ENCODE assay signal across 11 cellular contexts in the genomic region with DNA sequence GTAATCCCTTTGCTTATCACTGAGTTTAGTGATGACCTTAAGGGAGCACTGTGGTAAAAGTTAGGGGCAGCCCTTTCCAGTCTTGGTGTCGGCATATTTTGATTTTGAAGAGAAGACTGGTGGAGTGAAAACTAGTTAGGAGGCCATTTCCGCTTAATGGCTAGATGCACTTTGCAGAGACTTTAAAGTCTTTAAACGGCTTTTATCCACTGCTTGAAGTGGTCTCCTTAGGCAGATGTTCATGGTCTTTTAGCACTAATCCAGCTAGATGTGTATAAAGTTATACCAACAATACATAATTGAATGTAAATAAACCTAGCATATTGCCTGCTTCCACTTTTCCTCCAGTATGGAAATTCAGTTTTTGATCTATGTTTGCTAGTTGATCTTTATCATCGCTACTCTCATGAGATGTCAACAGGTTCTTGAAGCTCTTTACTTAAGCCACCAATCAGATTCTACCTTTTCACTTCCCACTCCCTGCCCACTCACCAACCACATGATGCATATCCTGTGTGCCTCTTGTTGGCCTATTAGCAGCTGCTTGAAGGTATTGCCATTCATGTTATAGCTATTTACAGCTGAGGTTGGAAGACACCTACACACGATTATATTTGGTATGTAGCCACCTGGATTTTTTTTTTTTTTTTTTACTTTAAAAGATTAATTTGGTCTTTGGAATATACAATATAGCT.
DNase-seq lines count a peak whose midpoint lies in the region; ATAC-seq, FAIRE-seq and TF ChIP-seq lines count a peak whose summit lies in the region.
"Had no signal": no experiment of that assay in that cellular context is flagged by ENCODE, and none has a peak within 500 bp of the region (broad histone marks: within the 10 kb centered on the region; RNA-seq: fewer than 3 reads in every experiment).

No MANE protein-coding gene starts in this region.

- BruUV-seq in endothelial cell of umbilical vein (replicated peaks; lab: Mats Ljungman, UMichigan): no TSS peak

- dilution Hi-C loops in endothelial cell of umbilical vein (cut with MboI; ENCODE audit: extremely low pct_ligation_motif_present, low sequenced_read_pairs): no loop called here

- peak; percentile 35 for FAIRE-seq in endothelial cell of umbilical vein (lab: Jason Lieb, UNC)

- intact Hi-C loops in endothelial cell of umbilical vein (cut with micrococcal nuclease): loop anchor here (1.0 to 5.0 kb wide), 2 partner anchors 41 to 282 kb away; a partner anchor contains a TSS

- H2AFZ ChIP-seq in endothelial cell of umbilical vein (ENCODE audit: low read depth, low read length): no peak overlapping the region

- no peaks in the 10 kb centered on the region for H3K79me2 ChIP-seq in endothelial cell of umbilical vein (ENCODE audit: control insufficient read depth, insufficient read depth, low read length)

- H3K27me3 Mint-ChIP-seq in T-helper 1 cell treated with Interleukin-12 subunit alpha and Interleukin-12 subunit beta and Interleukin-4 antibody, amounts not matched to agents 30 μg/mL and 1 μg/mL, for 36 hours (ENCODE audit: low read depth): no peaks in the 10 kb centered on the region
- H3K27me3 Mint-ChIP-seq: stimulated activated naive CD8-positive, alpha-beta T cell treated with anti-CD3 and anti-CD28 coated beads, Interleukin-15, Interleukin-2, amounts not matched to agents 100 ng/mL and 50 ng/mL, for 24 hours had no signal

- DNase-seq in activated T-cell treated with anti-CD3 and anti-CD28 coated beads for 4 hours (peak; percentile 22), endothelial cell of umbilical vein (ENCODE audit: low read depth, low spot score) (peak; percentile 29), LoVo (ENCODE audit: low spot score) (no peak), D341Med (ENCODE audit: low spot score) (no peak)
- no peak for DNase-seq in activated T-cell treated with anti-CD3 and anti-CD28 coated beads, Interleukin-2, amount 50 U/mL, for 1 hour
- peak in 4 of 6 experiments; percentile 13 to 31 (median 22) for DNase-seq in stimulated activated naive CD4-positive, alpha-beta T cell (lab: John Stamatoyannopoulos, UW)
- DNase-seq: heart left ventricle, MM.1S had no signal

- H3K36me3 ChIP-seq in endothelial cell of umbilical vein (ENCODE audit: control insufficient read depth in 2 of 2, extremely low read depth in 1 of 2, insufficient read depth in 2 of 2, low read length in 2 of 2): peaks cover 0 to 2% of the 10 kb centered on the region in 2 experiments

- H4K20me1 ChIP-seq in endothelial cell of umbilical vein (replicated peaks; ENCODE audit: control insufficient read depth, extremely low read depth, insufficient read depth, low read length): no peaks in the 10 kb centered on the region

- no peaks in the 10 kb centered on the region for H3K9me3 Mint-ChIP-seq in T-helper 1 cell treated with Interleukin-12 subunit alpha and Interleukin-12 subunit beta and Interleukin-4 antibody, amounts not matched to agents 30 μg/mL and 1 μg/mL, for 36 hours
- H3K9me3 Mint-ChIP-seq: stimulated activated naive CD8-positive, alpha-beta T cell treated with anti-CD3 and anti-CD28 coated beads, Interleukin-15, Interleukin-2, amounts not matched to agents 100 ng/mL and 50 ng/mL, for 24 hours had no signal

- no peaks in the 10 kb centered on the region for H3K9me1 ChIP-seq in endothelial cell of umbilical vein (replicated peaks; ENCODE audit: control insufficient read depth, extremely low read depth, insufficient read depth, low read length)

- no peak overlapping the region for H3K9ac ChIP-seq in endothelial cell of umbilical vein (replicated peaks; ENCODE audit: extremely low read depth, insufficient read depth, low read length)

- no peak for ATAC-seq in HG02610 (IDR thresholded peaks at IDR 0.05; ENCODE audit: unreplicated experiment)
- ATAC-seq: heart left ventricle had no signal

- H3K27ac Mint-ChIP-seq in T-helper 1 cell treated with Interleukin-12 subunit alpha and Interleukin-12 subunit beta and Interleukin-4 antibody, amounts not matched to agents 30 μg/mL and 1 μg/mL, for 36 hours: peak overlapping the region; percentile 79
- H3K27ac Mint-ChIP-seq: stimulated activated naive CD8-positive, alpha-beta T cell treated with anti-CD3 and anti-CD28 coated beads, Interleukin-15, Interleukin-2, amounts not matched to agents 100 ng/mL and 50 ng/mL, for 24 hours had no signal

- H3K4me3 Mint-ChIP-seq in T-helper 1 cell treated with Interleukin-12 subunit alpha and Interleukin-12 subunit beta and Interleukin-4 antibody, amounts not matched to agents 30 μg/mL and 1 μg/mL, for 36 hours: no peak overlapping the region
- H3K4me3 Mint-ChIP-seq: stimulated activated naive CD8-positive, alpha-beta T cell treated with anti-CD3 and anti-CD28 coated beads, Interleukin-15, Interleukin-2, amounts not matched to agents 100 ng/mL and 50 ng/mL, for 24 hours had no signal

- POLR2A ChIA-PET in endothelial cell of umbilical vein (lab: Charles Lee): no interaction called here

- no peak overlapping the region for H3K4me3 ChIP-seq in endothelial cell of umbilical vein (replicated peaks in 1 of 3; ENCODE audit: insufficient read depth in 1 of 3, low read depth in 1 of 3, low read length in 3 of 3)
- H3K4me3 ChIP-seq: heart left ventricle had no signal

- peak overlapping the region; percentile 79 for H3K27ac ChIP-seq in endothelial cell of umbilical vein (ENCODE audit: insufficient read depth, low read depth, low read length)
- H3K27ac ChIP-seq: heart left ventricle had no signal

- no peak for TF ChIP-seq CTCF in endothelial cell of umbilical vein (IDR thresholded peaks at IDR 0.05; ENCODE audit: extremely low read depth in 1 of 2, insufficient read depth in 1 of 2, low read depth in 1 of 2, low read length in 2 of 2)

- peaks cover 19% of the 10 kb centered on the region for H3K4me1 Mint-ChIP-seq in T-helper 1 cell treated with Interleukin-12 subunit alpha and Interleukin-12 subunit beta and Interleukin-4 antibody, amounts not matched to agents 30 μg/mL and 1 μg/mL, for 36 hours (ENCODE audit: low read depth)

- peaks cover 12% of the 10 kb centered on the region for H3K36me3 Mint-ChIP-seq in T-helper 1 cell treated with Interleukin-12 subunit alpha and Interleukin-12 subunit beta and Interleukin-4 antibody, amounts not matched to agents 30 μg/mL and 1 μg/mL, for 36 hours (ENCODE audit: low read depth)

- no peak overlapping the region for H3K4me2 ChIP-seq in endothelial cell of umbilical vein (ENCODE audit: insufficient read depth, low read length)

- no peak for TF ChIP-seq POLR2A in endothelial cell of umbilical vein (IDR thresholded peaks at IDR 0.05; ENCODE audit: low read depth, low read length)

- peaks cover 45% of the 10 kb centered on the region for H3K4me1 ChIP-seq in endothelial cell of umbilical vein (ENCODE audit: control insufficient read depth, extremely low read depth, insufficient read depth, low read length)

- H3K27me3 ChIP-seq in endothelial cell of umbilical vein (ENCODE audit: control insufficient read depth in 2 of 2, insufficient read depth in 2 of 2, low read length in 2 of 2): no peaks in the 10 kb centered on the region
- H3K27me3 ChIP-seq: heart left ventricle had no signal

- H3K9me3 ChIP-seq in endothelial cell of umbilical vein (replicated peaks; ENCODE audit: control insufficient read depth, insufficient read depth, low read length): no peaks in the 10 kb centered on the region
- H3K9me3 ChIP-seq: heart left ventricle had no signal

- CTCF ChIA-PET in endothelial cell of umbilical vein (lab: Charles Lee): no interaction called here

TF ChIP-seq in endothelial cell of umbilical vein, 7 proteins besides CTCF, POLR2A, EP300 and RAD21:
- TF ChIP-seq JUN (IDR thresholded peaks at IDR 0.05; ENCODE audit: borderline replicate concordance, insufficient read depth, insufficient read length, low read depth): no peak
- no peak for TF ChIP-seq GATA2 (IDR thresholded peaks at IDR 0.05; ENCODE audit: insufficient read depth, insufficient read length, low read depth, low read length)
- peak; percentile 16 for TF ChIP-seq FOS (IDR thresholded peaks at IDR 0.05; ENCODE audit: borderline replicate concordance, insufficient read depth, low read length)
TF ChIP-seq in endothelial cell of umbilical vein: peak in this region for 1.

Comparison
In these comparisons a context has a peak if more than half of its experiments do, and no peak if none do; other contexts are left out.
1. DNase-seq: peak in activated T-cell treated with anti-CD3 and anti-CD28 coated beads for 4 hours (single experiment), endothelial cell of umbilical vein (single experiment) and stimulated activated naive CD4-positive, alpha-beta T cell (4 of 6); none in activated T-cell treated with anti-CD3 and anti-CD28 coated beads, Interleukin-2, amount 50 U/mL, for 1 hour (single experiment), LoVo (single experiment) and D341Med (single experiment).